9 cellular contexts compared by ENCODE assay signal in genomic region chr1:115088871-115089442, GRCh38. TPM values are rescaled to one million over a fixed set of nuclear protein-coding genes. Genes with fewer than 3 reads are reported as not detected.
DNase-seq lines count a peak whose midpoint lies in the region; ATAC-seq, FAIRE-seq and TF ChIP-seq lines count a peak whose summit lies in the region.
"Had no signal": no experiment of that assay in that cellular context is flagged by ENCODE, and none has a peak within 500 bp of the region (broad histone marks: within the 10 kb centered on the region; RNA-seq: fewer than 3 reads in every experiment).

No MANE protein-coding gene starts in this region.

- DNase-seq in GM10266 (ENCODE audit: extremely low spot score) = peak; percentile 19
- DNase-seq in T-helper 17 cell = no peak
- no peak for DNase-seq in heart left ventricle
- DNase-seq in urothelium cell line (ENCODE audit: low spot score) = no peak
- DNase-seq in COLO829 (ENCODE audit: low spot score) = no peak
- DNase-seq in cerebellum (ENCODE audit: low spot score) = no peak

- H3K27ac Mint-ChIP-seq in T-helper 17 cell = peak overlapping the region; percentile 91

- peaks cover 0 to 49% (median 13%) of the 10 kb centered on the region in 12 donors for H3K4me1 ChIP-seq in heart left ventricle
- peaks cover 28% of the 10 kb centered on the region for H3K4me1 ChIP-seq in rectal smooth muscle tissue (ENCODE audit: control insufficient read depth, insufficient read depth, low read length)

- peak overlapping the region in 11 of 12 donors; percentile 49 to 93 (median 78) for H3K27ac ChIP-seq in heart left ventricle
- peak overlapping the region; percentile 100 for H3K27ac ChIP-seq in rectal smooth muscle tissue (ENCODE audit: low read depth, low read length)

- H3K9me3 ChIP-seq in T-helper 17 cell (ENCODE audit: control insufficient read depth, low read length, poor library complexity, severe bottlenecking) = no peaks in the 10 kb centered on the region
- no peaks in the 10 kb centered on the region for H3K9me3 ChIP-seq in heart left ventricle

- H3K36me3 ChIP-seq in heart left ventricle = no peaks in the 10 kb centered on the region
- no peaks in the 10 kb centered on the region for H3K36me3 ChIP-seq in rectal smooth muscle tissue (ENCODE audit: control insufficient read depth, insufficient read depth, low read length)

- intact Hi-C loops in heart left ventricle (cut with DNase I) = no loop called here

- peak overlapping the region; percentile 87 for H3K4me3 Mint-ChIP-seq in T-helper 17 cell

- TF ChIP-seq CTCF in GM10266 (IDR thresholded peaks at IDR 0.05; ENCODE audit: control insufficient read depth, insufficient read depth, low read depth, missing control alignments) (no peak), heart left ventricle (IDR thresholded peaks at IDR 0.05) (no peak)

- peaks cover 0 to 9% (median 0%) of the 10 kb centered on the region in 9 donors for H3K27me3 ChIP-seq in heart left ventricle
- no peaks in the 10 kb centered on the region for H3K27me3 ChIP-seq in rectal smooth muscle tissue (ENCODE audit: control insufficient read depth, insufficient read depth, low read length)

- FAIRE-seq in urothelium cell line (lab: Jason Lieb, UNC) = no peak
- FAIRE-seq: TTC549 had no signal

- WGBS in heart left ventricle, 4 donors = 5 to 7% (median 6%) methylated on average over 23 to 28 of the region's 28 CpGs

- H3K36me3 Mint-ChIP-seq in T-helper 17 cell (ENCODE audit: low read depth) = no peaks in the 10 kb centered on the region

- peaks cover 47% of the 10 kb centered on the region for H3K4me1 Mint-ChIP-seq in T-helper 17 cell

- H3K4me3 ChIP-seq in heart left ventricle (peak overlapping the region; percentile 51 to 92 (median 68)), rectal smooth muscle tissue (ENCODE audit: low read length) (peak overlapping the region; percentile 86)

- H3K27me3 Mint-ChIP-seq in T-helper 17 cell = no peaks in the 10 kb centered on the region

- ATAC-seq in T-helper 17 cell (no peak), heart left ventricle (no peak), HG03378 (IDR thresholded peaks at IDR 0.05; ENCODE audit: unreplicated experiment) (no peak)

- TF ChIP-seq POLR2A in heart left ventricle (IDR thresholded peaks at IDR 0.05) = no peak

- peak overlapping the region; percentile 75 for H3K9ac ChIP-seq in rectal smooth muscle tissue (ENCODE audit: low read length)

RNA-seq across cellular contexts. Expression of gene TSPAN2, which starts 0.3 kb away (rescaled TPM):
- total RNA-seq in T-helper 17 cell (10 to 100 TPM in 1 of 2 donors, 1 to 10 TPM in 1; 9.2 to 14.2 TPM), heart left ventricle (10 to 100 TPM in 1 of 9 donors, 1 to 10 TPM in 8; 4.6 to 10.6 (median 7.1) TPM), cerebellum (11.1 TPM)
- 1 to 10 TPM; 2.8 to 3.4 TPM for polyA plus RNA-seq in heart left ventricle

RNA-seq across cellular contexts. Expression of gene TSHB, which starts 59.3 kb away (rescaled TPM):
- total RNA-seq in T-helper 17 cell (not detected), heart left ventricle (not detected), cerebellum (not detected)
- not detected for polyA plus RNA-seq in heart left ventricle
